8 cellular contexts compared by ENCODE assay signal in genomic region chr2:54457326-54458023, GRCh38. TPM values are rescaled to one million over a fixed set of nuclear protein-coding genes. Genes with fewer than 3 reads are reported as not detected.
A peak's percentile ranks its signal among the peaks of the same experiment; 100 is the strongest.
DNase-seq lines count a peak whose midpoint lies in the region; ATAC-seq and TF ChIP-seq lines count a peak whose summit lies in the region.

No MANE protein-coding gene starts in this region.

- H3K4me1 Mint-ChIP-seq in activated CD8-positive, alpha-beta T cell treated with anti-CD3 and anti-CD28 coated beads, Interleukin-2, amount 10 ng/mL, durations not matched to agents 7 days and 5 days (ENCODE audit: low read depth), result peaks cover 14% of the 10 kb centered on the region

- H2AK5ac ChIP-seq in neuronal stem cell (ENCODE audit: low read depth, low read length), result no peak overlapping the region

- peak overlapping the region; percentile 47 for H2BK120ac ChIP-seq in neuronal stem cell (ENCODE audit: low read depth, low read length)

- no peak overlapping the region for H3K4ac ChIP-seq in neuronal stem cell (ENCODE audit: low read length)

- no peak overlapping the region for H2BK5ac ChIP-seq in neuronal stem cell (ENCODE audit: low read length)

- ATAC-seq in activated CD8-positive, alpha-beta T cell treated with anti-CD3 and anti-CD28 coated beads, Interleukin-2, amount 10 ng/mL, durations not matched to agents 7 days and 5 days, result peak; percentile 45
- peak; percentile 16 for ATAC-seq in foreskin keratinocyte

- H3K23ac ChIP-seq in neuronal stem cell (ENCODE audit: low read depth, low read length, poor library complexity), result peak overlapping the region; percentile 85

- H3K9ac ChIP-seq in neuronal stem cell (ENCODE audit: low read depth, low read length, poor library complexity), result peak overlapping the region; percentile 88

- H4K8ac ChIP-seq in neuronal stem cell (ENCODE audit: low read depth, low read length), result no peak overlapping the region

- H3K36me3 ChIP-seq in GM06990 (ENCODE audit: control insufficient read depth, insufficient read depth, low read length) (no peaks in the 10 kb centered on the region), neuronal stem cell (replicated peaks in 1 of 2; ENCODE audit: control insufficient read depth in 2 of 2, insufficient read depth in 2 of 2, low read length in 2 of 2) (no peaks in the 10 kb centered on the region)

- H3K27ac ChIP-seq in foreskin keratinocyte (no peak overlapping the region), neuronal stem cell (replicated peaks; ENCODE audit: low read length) (no peak overlapping the region)

- peaks cover 8% of the 10 kb centered on the region for H3K4me1 ChIP-seq in foreskin keratinocyte
- H3K4me1 ChIP-seq in neuronal stem cell (ENCODE audit: control insufficient read depth in 2 of 2, insufficient read depth in 1 of 2, low read depth in 1 of 2, low read length in 2 of 2), result peaks cover 6 to 9% of the 10 kb centered on the region in 2 donors

- H3K9me3 Mint-ChIP-seq in activated CD8-positive, alpha-beta T cell treated with anti-CD3 and anti-CD28 coated beads, Interleukin-2, amount 10 ng/mL, durations not matched to agents 7 days and 5 days (ENCODE audit: insufficient read depth), result no peaks in the 10 kb centered on the region

- TF ChIP-seq CTCF in GM06990 (IDR thresholded peaks at IDR 0.05; ENCODE audit: insufficient read depth, low read length, poor library complexity, severe bottlenecking) (no peak), foreskin keratinocyte (conservative IDR thresholded peaks at IDR 0.05) (no peak)

- no peaks in the 10 kb centered on the region for H3K36me3 Mint-ChIP-seq in activated CD8-positive, alpha-beta T cell treated with anti-CD3 and anti-CD28 coated beads, Interleukin-2, amount 10 ng/mL, durations not matched to agents 7 days and 5 days (ENCODE audit: low read depth)

- H3K4me3 Mint-ChIP-seq in activated CD8-positive, alpha-beta T cell treated with anti-CD3 and anti-CD28 coated beads, Interleukin-2, amount 10 ng/mL, durations not matched to agents 7 days and 5 days, result peak overlapping the region; percentile 74

- no CpG with 5 or more reads among the region's 34 CpGs for WGBS in neuronal stem cell (ENCODE audit: extremely low coverage in 2 of 2, insufficient read length in 2 of 2, insufficient replicate concordance in 1 of 2), 2 donors

- DNase-seq in GM06990 (ENCODE audit: extremely low read depth, insufficient read length) (peak; percentile 43), NCI-H1105 (lab: John Stamatoyannopoulos, UW) (peak; percentile 64), foreskin keratinocyte (peak in 1 of 2 donors; percentile 15), neuronal stem cell (ENCODE audit: low spot score) (peak; percentile 27), COLO829 (ENCODE audit: low spot score) (no peak), SKM-1 treated with dmso at 0.1 percent for 144 hours (lab: John Stamatoyannopoulos, UW; ENCODE audit: unreplicated experiment) (no peak)
- peak; percentile 29 for DNase-seq in activated CD8-positive, alpha-beta T cell treated with anti-CD3 and anti-CD28 coated beads, Interleukin-2, amount 10 ng/mL, durations not matched to agents 7 days and 5 days
- DNase-seq in stimulated activated CD4-positive, alpha-beta T cell treated with anti-CD3 and anti-CD28 coated beads, Interleukin-1b, Interleukin-23, amount 100 ng/mL, for 48 hours, result no peak

- H2BK15ac ChIP-seq in neuronal stem cell (ENCODE audit: low read length), result peak overlapping the region; percentile 85

- no peaks in the 10 kb centered on the region; the same call in none of the 2 replicates for H3K27me3 ChIP-seq in GM06990 (replicated peaks; ENCODE audit: control insufficient read depth, insufficient read depth, low read length)
- peaks cover 63% of the 10 kb centered on the region for H3K27me3 ChIP-seq in foreskin keratinocyte
- no peaks in the 10 kb centered on the region for H3K27me3 ChIP-seq in neuronal stem cell (ENCODE audit: control insufficient read depth in 3 of 3, insufficient read depth in 3 of 3, low read depth in 1 of 3, low read length in 3 of 3)

- H3K27me3 Mint-ChIP-seq in activated CD8-positive, alpha-beta T cell treated with anti-CD3 and anti-CD28 coated beads, Interleukin-2, amount 10 ng/mL, durations not matched to agents 7 days and 5 days (ENCODE audit: low read depth), result peaks cover 53% of the 10 kb centered on the region

- H3K4me2 ChIP-seq in neuronal stem cell (ENCODE audit: insufficient read depth, low read length, poor library complexity, severe bottlenecking), result peak overlapping the region; percentile 93

- no peak overlapping the region for H3K27ac Mint-ChIP-seq in activated CD8-positive, alpha-beta T cell treated with anti-CD3 and anti-CD28 coated beads, Interleukin-2, amount 10 ng/mL, durations not matched to agents 7 days and 5 days

- no peak overlapping the region for H4K91ac ChIP-seq in neuronal stem cell (ENCODE audit: low read depth, low read length, poor library complexity)

- no peaks in the 10 kb centered on the region for H3K9me3 ChIP-seq in neuronal stem cell (replicated peaks in 1 of 2; ENCODE audit: control insufficient read depth in 2 of 2, insufficient read depth in 1 of 2, low read depth in 1 of 2, low read length in 2 of 2)

- H2BK12ac ChIP-seq in neuronal stem cell (ENCODE audit: low read length), result no peak overlapping the region

- peak overlapping the region; percentile 98 for H2AFZ ChIP-seq in neuronal stem cell (ENCODE audit: low read length)

- H3K18ac ChIP-seq in neuronal stem cell (ENCODE audit: low read length), result peak overlapping the region; percentile 93

- peak overlapping the region; percentile 17 for H3K14ac ChIP-seq in neuronal stem cell (ENCODE audit: low read length)

- POLR2A ChIA-PET in activated CD8-positive, alpha-beta T cell treated with anti-CD3 and anti-CD28 coated beads, Interleukin-2, amount 10 ng/mL, durations not matched to agents 7 days and 5 days (lab: Charles Lee), result interaction anchor here (0.5 kb wide), 1 partner anchor 764 kb away, joined by 3 read pairs; no protein-coding TSS in a partner anchor

- peaks cover 6% of the 10 kb centered on the region for H3K79me1 ChIP-seq in neuronal stem cell (ENCODE audit: low read depth, low read length)

- CTCF ChIA-PET in activated CD8-positive, alpha-beta T cell treated with anti-CD3 and anti-CD28 coated beads, Interleukin-2, amount 10 ng/mL, durations not matched to agents 7 days and 5 days (lab: Charles Lee), result no interaction called here

- peak overlapping the region; percentile 28 for H3K4me3 ChIP-seq in GM06990 (replicated peaks; ENCODE audit: low read depth, low read length)
- H3K4me3 ChIP-seq in neuronal stem cell (ENCODE audit: low read length in 2 of 2), result peak overlapping the region; percentile 65 to 99

RNA-seq across cellular contexts. Expression of gene SPTBN1, which starts 1.3 kb away (rescaled TPM):
- total RNA-seq in activated CD8-positive, alpha-beta T cell treated with anti-CD3 and anti-CD28 coated beads, Interleukin-2, amount 10 ng/mL, durations not matched to agents 7 days and 5 days, result 100 to 1,000 TPM; 140 to 147 TPM
- 135 and 147 TPM in 2 replicates for total RNA-seq in foreskin keratinocyte
- polyA plus RNA-seq in foreskin keratinocyte, result 30.1 and 35.7 TPM in 2 replicates
- 27.6 TPM for polyA plus RNA-seq in neuronal stem cell (2013, experiment 1 of 2)
- polyA plus RNA-seq in neuronal stem cell (2013, experiment 2 of 2), result 28.3 TPM

Comparison
In these comparisons a context has a peak if more than half of its experiments do, and no peak if none do; other contexts are left out.
1. DNase-seq: peak in GM06990 (single experiment), NCI-H1105 (single experiment), activated CD8-positive, alpha-beta T cell treated with anti-CD3 and anti-CD28 coated beads, Interleukin-2, amount 10 ng/mL, durations not matched to agents 7 days and 5 days (single experiment) and neuronal stem cell (single experiment); none in COLO829 (single experiment), SKM-1 treated with dmso at 0.1 percent for 144 hours (single experiment) and stimulated activated CD4-positive, alpha-beta T cell treated with anti-CD3 and anti-CD28 coated beads, Interleukin-1b, Interleukin-23, amount 100 ng/mL, for 48 hours (single experiment).